Comparison of ENCODE assay signal across 8 cellular contexts in the genomic region with DNA sequence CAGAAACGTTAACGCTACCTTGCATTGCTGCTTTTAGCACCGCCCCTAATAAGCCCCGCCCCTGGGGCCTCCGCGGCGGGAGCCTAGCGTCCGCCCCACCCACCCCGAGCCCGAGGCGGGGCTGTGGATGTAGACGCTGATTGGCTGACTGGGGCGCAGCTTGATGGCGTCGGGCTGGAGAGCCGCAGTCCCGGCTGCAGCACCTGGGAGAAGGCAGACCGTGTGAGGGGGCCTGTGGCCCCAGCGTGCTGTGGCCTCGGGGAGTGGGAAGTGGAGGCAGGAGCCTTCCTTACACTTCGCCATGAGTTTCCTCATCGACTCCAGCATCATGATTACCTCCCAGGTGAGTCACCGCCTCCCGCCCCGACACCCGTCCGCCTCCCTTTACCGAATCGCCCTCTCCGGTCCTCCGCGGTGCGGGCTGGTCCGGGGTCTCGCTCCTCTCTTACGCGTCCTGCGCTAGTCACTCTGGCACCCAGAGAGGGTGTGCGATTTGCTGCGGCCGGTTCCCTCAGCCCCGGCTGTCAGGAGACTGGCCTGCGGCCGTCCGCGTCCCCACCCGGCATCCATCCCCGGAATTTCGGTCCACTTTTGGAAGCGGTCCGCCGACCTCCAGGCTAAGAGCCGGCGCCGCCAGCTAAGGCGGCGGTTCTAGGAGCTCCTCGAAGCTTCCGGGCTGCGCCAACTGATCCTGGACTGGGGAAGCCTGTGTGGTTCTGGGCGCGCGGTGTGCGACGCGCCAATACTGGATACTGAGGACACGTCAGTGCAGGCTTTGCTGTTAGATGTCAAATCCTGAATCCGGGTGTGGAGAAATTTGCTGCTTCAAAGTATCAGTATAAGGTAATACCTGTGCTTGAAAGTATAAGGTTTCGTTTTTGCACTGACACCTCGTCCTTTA. TPM values are rescaled to one million over a fixed set of nuclear protein-coding genes. Genes with fewer than 3 reads are reported as not detected.
A peak's percentile ranks its signal among the peaks of the same experiment; 100 is the strongest.
DNase-seq lines count a peak whose midpoint lies in the region; ATAC-seq, FAIRE-seq and TF ChIP-seq lines count a peak whose summit lies in the region.
"Not testable (repeated sequence)": the region's sequence is repeated elsewhere in the genome, so short reads cannot be mapped to it uniquely, and the experiment has no call there.

A gene (plus strand): TSS at position 156 of the 901 bp plus-strand sequence. CDS start 146 bp downstream, at position 302.

- DNase-seq in NCI-H187 treated with DMSO at 0.1 percent for 48 hours (lab: John Stamatoyannopoulos, UW), result peak; percentile 73
- DNase-seq in T-helper 2 cell treated with Interferon-gamma antibody and Interleukin-4, amounts not matched to agents 5 μg/mL and 100 μg/mL, for 36 hours (ENCODE audit: low spot score), result peak; percentile 94
- peak; percentile 77 for DNase-seq in astrocyte (ENCODE audit: low read depth)
- DNase-seq in hepatic stellate cell (ENCODE audit: low spot score), result peak; percentile 72
- DNase-seq in aorta, result peak; percentile 96 to 98

- H3K79me2 ChIP-seq in astrocyte (ENCODE audit: insufficient read depth, low read length), result not testable (repeated sequence)

- 0 to 1% methylated on average over 49 to 56 of the region's 71 CpGs for WGBS in aorta, 2 donors

- H3K27ac ChIP-seq in astrocyte (ENCODE audit: low read depth, low read length), result peak within 1 kb of the TSS; percentile 71
- peak within 1 kb of the TSS; percentile 73 for H3K27ac ChIP-seq in rectal smooth muscle tissue (ENCODE audit: low read depth, low read length)
- H3K27ac ChIP-seq in aorta (ENCODE audit: low read depth in 1 of 2, low read length in 2 of 2), result peak within 1 kb of the TSS in 1 of 2 donors; percentile 49

- H3K9ac ChIP-seq in astrocyte (ENCODE audit: low read length) (peak within 1 kb of the TSS; percentile 86), rectal smooth muscle tissue (ENCODE audit: low read length) (peak within 1 kb of the TSS; percentile 21)

- H3K4me3 Mint-ChIP-seq in T-helper 2 cell treated with Interferon-gamma antibody and Interleukin-4, amounts not matched to agents 5 μg/mL and 100 μg/mL, for 36 hours, result peak within 1 kb of the TSS; percentile 85
- peak within 1 kb of the TSS; percentile 88 for H3K4me3 Mint-ChIP-seq in astrocyte (ENCODE audit: unreplicated experiment)

- peak within 1 kb of the TSS; percentile 90 for H3K27ac Mint-ChIP-seq in T-helper 2 cell treated with Interferon-gamma antibody and Interleukin-4, amounts not matched to agents 5 μg/mL and 100 μg/mL, for 36 hours
- H3K27ac Mint-ChIP-seq in astrocyte (ENCODE audit: unreplicated experiment), result peak within 1 kb of the TSS; percentile 34

- peak within 1 kb of the TSS; percentile 94 for H2AFZ ChIP-seq in astrocyte (ENCODE audit: low read depth, low read length)

- not testable (repeated sequence) for TF ChIP-seq CTCF in astrocyte (IDR thresholded peaks at IDR 0.05; ENCODE audit: insufficient read depth, low read depth, low read length)

- not testable (repeated sequence) for FAIRE-seq in astrocyte (lab: Jason Lieb, UNC)

- not testable (repeated sequence) for H3K4me1 Mint-ChIP-seq in T-helper 2 cell treated with Interferon-gamma antibody and Interleukin-4, amounts not matched to agents 5 μg/mL and 100 μg/mL, for 36 hours (ENCODE audit: low read depth); astrocyte (ENCODE audit: low read depth, unreplicated experiment)

- not testable (repeated sequence) for H3K36me3 Mint-ChIP-seq in T-helper 2 cell treated with Interferon-gamma antibody and Interleukin-4, amounts not matched to agents 5 μg/mL and 100 μg/mL, for 36 hours (ENCODE audit: low read depth); astrocyte (ENCODE audit: low read depth, unreplicated experiment)

- not testable (repeated sequence) for H3K27me3 ChIP-seq in astrocyte (ENCODE audit: insufficient read depth, low read length); rectal smooth muscle tissue (ENCODE audit: control insufficient read depth, insufficient read depth, low read length); aorta (ENCODE audit: control insufficient read depth in 1 of 2, insufficient read depth in 2 of 2, low read length in 1 of 2)

- ATAC-seq in GM18499 (IDR thresholded peaks at IDR 0.05; ENCODE audit: insufficient read depth, unreplicated experiment) (peak; percentile 81), HG02943 (IDR thresholded peaks at IDR 0.05; ENCODE audit: low read depth, unreplicated experiment) (peak; percentile 91), aorta (ENCODE audit: low FRiP score) (peak; percentile 99)

- peak within 1 kb of the TSS; percentile 82 for H3K4me2 ChIP-seq in astrocyte (ENCODE audit: low read length)

- H4K20me1 ChIP-seq in astrocyte (ENCODE audit: insufficient read depth, low read length), result not testable (repeated sequence)

- H3K4me3 ChIP-seq in astrocyte (ENCODE audit: insufficient read depth, low read depth, low read length), result peak within 1 kb of the TSS; percentile 80
- H3K4me3 ChIP-seq in rectal smooth muscle tissue (ENCODE audit: low read length), result peak within 1 kb of the TSS; percentile 78
- peak within 1 kb of the TSS; percentile 4 to 48 for H3K4me3 ChIP-seq in aorta (ENCODE audit: low read length in 2 of 2)

- not testable (repeated sequence) for H3K9me3 Mint-ChIP-seq in T-helper 2 cell treated with Interferon-gamma antibody and Interleukin-4, amounts not matched to agents 5 μg/mL and 100 μg/mL, for 36 hours; astrocyte (ENCODE audit: unreplicated experiment)

- H3K9me3 ChIP-seq in astrocyte (ENCODE audit: insufficient read depth, low read depth, low read length); aorta (ENCODE audit: control insufficient read depth, low read length): not testable (repeated sequence)

- H3K36me3 ChIP-seq in astrocyte (ENCODE audit: insufficient read depth, low read length); rectal smooth muscle tissue (ENCODE audit: control insufficient read depth, insufficient read depth, low read length); aorta (ENCODE audit: control insufficient read depth in 1 of 2, insufficient read depth in 2 of 2, low read length in 1 of 2): not testable (repeated sequence)

- not testable (repeated sequence) for H3K27me3 Mint-ChIP-seq in T-helper 2 cell treated with Interferon-gamma antibody and Interleukin-4, amounts not matched to agents 5 μg/mL and 100 μg/mL, for 36 hours (ENCODE audit: low read depth); astrocyte (ENCODE audit: low read depth, unreplicated experiment)

- H3K4me1 ChIP-seq in astrocyte (ENCODE audit: insufficient read depth, low read length); rectal smooth muscle tissue (ENCODE audit: control insufficient read depth, insufficient read depth, low read length); aorta (ENCODE audit: control insufficient read depth in 1 of 2, insufficient read depth in 2 of 2, low read length in 2 of 2): not testable (repeated sequence)

- intact Hi-C loops in aorta (cut with DNase I), result not testable (repeated sequence)

RNA-seq across cellular contexts. Expression of the gene that starts here (rescaled TPM):
- 16.9 and 19.1 TPM in 2 replicates for total RNA-seq in astrocyte
- total RNA-seq in aorta, result 10 to 100 TPM; 16.5 to 21.4 TPM
- 10 to 100 TPM in 1 of 2 donors, 1 to 10 TPM in 1; 6.8 to 11.0 TPM for polyA plus RNA-seq in aorta

Comparison
In these comparisons a context has a peak if more than half of its experiments do, and no peak if none do; other contexts are left out.
1. H3K4me3 ChIP-seq: peak in every context shown above with its lines; median percentile 80 in astrocyte; 78 in rectal smooth muscle tissue; 26 in aorta.